Comparison of ENCODE assay signal across 9 cellular contexts in the genomic region with DNA sequence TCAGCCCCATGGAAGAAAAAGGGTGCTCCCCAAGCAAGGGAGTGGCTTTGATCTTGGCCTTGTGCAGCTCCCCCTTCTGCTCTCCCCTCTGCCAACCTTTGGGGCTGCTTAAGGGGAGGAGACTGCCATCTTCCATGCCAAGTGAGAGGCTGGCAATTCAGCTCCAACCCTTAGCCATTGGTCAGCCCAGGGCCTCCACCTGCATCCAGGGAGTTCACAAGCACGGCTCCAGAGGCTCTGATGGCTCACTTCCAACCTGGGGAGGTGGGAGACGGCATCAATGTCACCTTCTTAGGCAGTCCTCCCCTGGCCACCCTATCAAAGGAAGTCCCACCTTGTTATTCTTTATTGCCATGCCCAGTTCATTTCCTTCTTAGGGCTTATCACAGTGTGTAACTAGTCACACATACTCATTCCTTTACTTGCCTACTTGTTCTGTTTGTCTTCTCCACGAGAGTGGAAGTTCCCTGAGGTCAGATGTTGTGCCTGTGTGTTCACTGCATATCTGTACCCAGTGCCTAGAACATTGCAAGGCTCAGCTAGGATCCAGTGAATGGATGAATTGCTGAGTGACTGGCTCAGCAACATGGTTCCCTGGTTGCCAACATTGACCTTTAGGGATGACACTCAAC. TPM values are rescaled to one million over a fixed set of nuclear protein-coding genes. Genes with fewer than 3 reads are reported as not detected.
DNase-seq lines count a peak whose midpoint lies in the region; ATAC-seq and TF ChIP-seq lines count a peak whose summit lies in the region.
"Had no signal": no experiment of that assay in that cellular context is flagged by ENCODE, and none has a peak within 500 bp of the region (broad histone marks: within the 10 kb centered on the region; RNA-seq: fewer than 3 reads in every experiment).

No MANE protein-coding gene starts in this region.

- H3K9me3 Mint-ChIP-seq in activated naive CD4-positive, alpha-beta T cell treated with anti-CD3 and anti-CD28 coated beads, Interleukin-2, amount 10 ng/mL, durations not matched to agents 7 days and 5 days: no peaks in the 10 kb centered on the region

- CTCF ChIA-PET in activated naive CD4-positive, alpha-beta T cell treated with anti-CD3 and anti-CD28 coated beads, Interleukin-2, amount 10 ng/mL, durations not matched to agents 7 days and 5 days (lab: Charles Lee): interaction anchor here (0.8 to 29.3 kb wide), 5 partner anchors 13 to 48 kb away, joined by 3 to 716 read pairs (median 5); no protein-coding TSS in a partner anchor
- CTCF ChIA-PET in PC-3 (lab: Charles Lee): no interaction called here

- WGBS in tibial nerve, 2 donors: 57 to 64% methylated on average over 3 of the region's 3 CpGs

- TF ChIP-seq CTCF in tibial nerve (IDR thresholded peaks at IDR 0.05) (no peak), PC-3 (conservative IDR thresholded peaks at IDR 0.05; ENCODE audit: low read depth, low read length) (no peak)

- H3K9me2 ChIP-seq in PC-3 (replicated peaks; ENCODE audit: low read length): no peaks in the 10 kb centered on the region

- no TSS peak for BruUV-seq in PC-3 (replicated peaks; lab: Mats Ljungman, UMichigan)

- H3F3A ChIP-seq in PC-3 (ENCODE audit: low read length, unreplicated experiment): no peaks in the 10 kb centered on the region

- H3K4me1 Mint-ChIP-seq in activated naive CD4-positive, alpha-beta T cell treated with anti-CD3 and anti-CD28 coated beads, Interleukin-2, amount 10 ng/mL, durations not matched to agents 7 days and 5 days: peaks cover 71% of the 10 kb centered on the region

- no peak overlapping the region for H2AFZ ChIP-seq in PC-3 (ENCODE audit: low read length)

- peak overlapping the region; percentile 94 for H3K4me3 Mint-ChIP-seq in activated naive CD4-positive, alpha-beta T cell treated with anti-CD3 and anti-CD28 coated beads, Interleukin-2, amount 10 ng/mL, durations not matched to agents 7 days and 5 days

- intact Hi-C loops in PC-3 (cut with micrococcal nuclease): no loop called here

- H3K4me2 ChIP-seq in PC-3 (ENCODE audit: low read length): no peak overlapping the region

- ATAC-seq in PC-3: no peak
- ATAC-seq in HG03378 (IDR thresholded peaks at IDR 0.05; ENCODE audit: unreplicated experiment): no peak

- no peak for DNase-seq in activated naive CD4-positive, alpha-beta T cell treated with anti-CD3 and anti-CD28 coated beads, Interleukin-2, amount 10 ng/mL, durations not matched to agents 7 days and 5 days
- DNase-seq in activated naive CD4-positive, alpha-beta T cell (lab: John Stamatoyannopoulos, UW): no peak
- no peak for DNase-seq in adipocyte (ENCODE audit: low read depth)
- DNase-seq in tibial nerve (ENCODE audit: low spot score in 2 of 2): no peak
- DNase-seq in epidermal melanocyte (ENCODE audit: insufficient read length, low spot score): no peak
- DNase-seq in PC-3: no peak
- DNase-seq: OCI-M1 had no signal

- H3K36me3 ChIP-seq in adipocyte (ENCODE audit: control insufficient read depth, insufficient read depth, low read length, severe bottlenecking) (peaks cover 9% of the 10 kb centered on the region), mucosa of rectum (ENCODE audit: control insufficient read depth in 2 of 2, insufficient read depth in 2 of 2, low read length in 2 of 2) (no peaks in the 10 kb centered on the region), tibial nerve (no peaks in the 10 kb centered on the region), PC-3 (ENCODE audit: low read depth, low read length) (peaks cover 16% of the 10 kb centered on the region)

- peaks cover 74% of the 10 kb centered on the region for H3K36me3 Mint-ChIP-seq in activated naive CD4-positive, alpha-beta T cell treated with anti-CD3 and anti-CD28 coated beads, Interleukin-2, amount 10 ng/mL, durations not matched to agents 7 days and 5 days

- TF ChIP-seq POLR2A in tibial nerve (IDR thresholded peaks at IDR 0.05): no peak

- peak overlapping the region; percentile 93 for H3K9ac ChIP-seq in adipocyte (ENCODE audit: low read length)
- H3K9ac ChIP-seq in mucosa of rectum (ENCODE audit: low read depth in 1 of 2, low read length in 2 of 2): no peak overlapping the region
- H3K9ac ChIP-seq in PC-3 (ENCODE audit: low read length): no peak overlapping the region

- no peaks in the 10 kb centered on the region for H3K9me3 ChIP-seq in adipocyte (ENCODE audit: control insufficient read depth, low read length)
- no peaks in the 10 kb centered on the region for H3K9me3 ChIP-seq in mucosa of rectum (ENCODE audit: control insufficient read depth in 2 of 2, low read length in 2 of 2)
- H3K9me3 ChIP-seq in tibial nerve: no peaks in the 10 kb centered on the region
- no peaks in the 10 kb centered on the region for H3K9me3 ChIP-seq in PC-3 (ENCODE audit: low read length)

- H3K27me3 Mint-ChIP-seq in activated naive CD4-positive, alpha-beta T cell treated with anti-CD3 and anti-CD28 coated beads, Interleukin-2, amount 10 ng/mL, durations not matched to agents 7 days and 5 days: no peaks in the 10 kb centered on the region

- H3K4me3 ChIP-seq in adipocyte (ENCODE audit: low read length) (peak overlapping the region; percentile 78), mucosa of rectum (ENCODE audit: low read length in 2 of 2) (no peak overlapping the region), tibial nerve (no peak overlapping the region), PC-3 (ENCODE audit: low read length) (no peak overlapping the region)

- H3K27ac Mint-ChIP-seq in activated naive CD4-positive, alpha-beta T cell treated with anti-CD3 and anti-CD28 coated beads, Interleukin-2, amount 10 ng/mL, durations not matched to agents 7 days and 5 days: peak overlapping the region; percentile 90

- H3K4me1 ChIP-seq in adipocyte (ENCODE audit: control insufficient read depth, insufficient read depth, low read length) (peaks cover 85% of the 10 kb centered on the region), mucosa of rectum (ENCODE audit: control insufficient read depth in 2 of 2, insufficient read depth in 2 of 2, low read length in 2 of 2) (peaks cover 58 to 71% of the 10 kb centered on the region in 2 donors), tibial nerve (peaks cover 6 to 92% (median 81%) of the 10 kb centered on the region in 4 donors), PC-3 (ENCODE audit: insufficient read depth, low read length) (peaks cover 57% of the 10 kb centered on the region)

- H3K27ac ChIP-seq in mucosa of rectum (ENCODE audit: low read depth in 2 of 2, low read length in 2 of 2) (peak overlapping the region; percentile 90 to 94), tibial nerve (peak overlapping the region; percentile 96 to 99 (median 97)), PC-3 (ENCODE audit: low read length) (no peak overlapping the region)

- POLR2A ChIA-PET in PC-3 (lab: Charles Lee; ENCODE audit: unreplicated experiment): no interaction called here

- H3K79me2 ChIP-seq in PC-3 (ENCODE audit: low read length): peaks cover 97% of the 10 kb centered on the region

- H4K20me1 ChIP-seq in PC-3 (ENCODE audit: low read length): peaks cover 42% of the 10 kb centered on the region; the same call in 1 of the 2 replicates

- TF ChIP-seq EP300 in tibial nerve (IDR thresholded peaks at IDR 0.05): no peak

- no peaks in the 10 kb centered on the region for H3K27me3 ChIP-seq in adipocyte (replicated peaks; ENCODE audit: control insufficient read depth, insufficient read depth, low read length)
- no peaks in the 10 kb centered on the region for H3K27me3 ChIP-seq in mucosa of rectum (ENCODE audit: control insufficient read depth in 2 of 2, insufficient read depth in 2 of 2, low read length in 2 of 2)
- H3K27me3 ChIP-seq in tibial nerve: no peaks in the 10 kb centered on the region
- H3K27me3 ChIP-seq in PC-3 (ENCODE audit: low read length): no peaks in the 10 kb centered on the region

RNA-seq across cellular contexts. Expression of gene HDAC7, which starts 5.0 kb away (rescaled TPM):
- total RNA-seq in tibial nerve (100 to 1,000 TPM in 2 of 4 donors, 10 to 100 TPM in 2; 90.4 to 186 (median 98.4) TPM), PC-3 (2014; rRNA removed) (44.2 and 59.6 TPM in 2 replicates)

RNA-seq across cellular contexts. Expression of gene SLC48A1, which starts 41.6 kb away (rescaled TPM):
- total RNA-seq in tibial nerve: 10 to 100 TPM; 24.6 to 37.9 (median 33.8) TPM
- total RNA-seq in PC-3 (2014; rRNA removed): 21.4 and 22.3 TPM in 2 replicates

RNA-seq across cellular contexts. Expression of gene RAPGEF3, which starts 56.0 kb away (rescaled TPM):
- total RNA-seq in tibial nerve (100 to 1,000 TPM in 1 of 4 donors, 10 to 100 TPM in 3; 47.3 to 109 (median 83.6) TPM), PC-3 (2014; rRNA removed) (6.7 and 9.3 TPM in 2 replicates)
